Comparison of ENCODE assay signal across 2 cellular contexts in genomic region chr17:53462393-53462811, GRCh38.
TF ChIP-seq lines count a peak whose summit lies in the region.

No MANE protein-coding gene starts in this region.

TF ChIP-seq in liver, 16 proteins besides CTCF, POLR2A, EP300 and RAD21:
- TF ChIP-seq JUND (IDR thresholded peaks at IDR 0.05): peak; percentile 52 to 64
- peak; percentile 20 for TF ChIP-seq ATF3 (IDR thresholded peaks at IDR 0.05)
- no peak for TF ChIP-seq HNF4A (conservative IDR thresholded peaks at IDR 0.05)
- TF ChIP-seq, protein P1, sequence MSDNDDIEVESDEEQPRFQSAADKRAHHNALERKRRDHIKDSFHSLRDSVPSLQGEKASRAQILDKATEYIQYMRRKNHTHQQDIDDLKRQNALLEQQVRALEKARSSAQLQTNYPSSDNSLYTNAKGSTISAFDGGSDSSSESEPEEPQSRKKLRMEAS (IDR thresholded peaks at IDR 0.05): no peak
- TF ChIP-seq TAF1 (conservative IDR thresholded peaks at IDR 0.05): no peak
- TF ChIP-seq FOXA1 (IDR thresholded peaks at IDR 0.05): no peak
- TF ChIP-seq, protein P2, sequence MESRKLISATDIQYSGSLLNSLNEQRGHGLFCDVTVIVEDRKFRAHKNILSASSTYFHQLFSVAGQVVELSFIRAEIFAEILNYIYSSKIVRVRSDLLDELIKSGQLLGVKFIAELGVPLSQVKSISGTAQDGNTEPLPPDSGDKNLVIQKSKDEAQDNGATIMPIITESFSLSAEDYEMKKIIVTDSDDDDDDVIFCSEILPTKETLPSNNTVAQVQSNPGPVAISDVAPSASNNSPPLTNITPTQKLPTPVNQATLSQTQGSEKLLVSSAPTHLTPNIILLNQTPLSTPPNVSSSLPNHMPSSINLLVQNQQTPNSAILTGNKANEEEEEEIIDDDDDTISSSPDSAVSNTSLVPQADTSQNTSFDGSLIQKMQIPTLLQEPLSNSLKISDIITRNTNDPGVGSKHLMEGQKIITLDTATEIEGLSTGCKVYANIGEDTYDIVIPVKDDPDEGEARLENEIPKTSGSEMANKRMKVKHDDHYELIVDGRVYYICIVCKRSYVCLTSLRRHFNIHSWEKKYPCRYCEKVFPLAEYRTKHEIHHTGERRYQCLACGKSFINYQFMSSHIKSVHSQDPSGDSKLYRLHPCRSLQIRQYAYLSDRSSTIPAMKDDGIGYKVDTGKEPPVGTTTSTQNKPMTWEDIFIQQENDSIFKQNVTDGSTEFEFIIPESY (IDR thresholded peaks at IDR 0.05): no peak
- TF ChIP-seq NR2F2 (IDR thresholded peaks at IDR 0.05): no peak
- TF ChIP-seq FOXA2 (IDR thresholded peaks at IDR 0.05): no peak
- TF ChIP-seq YY1 (IDR thresholded peaks at IDR 0.05): no peak
- TF ChIP-seq RXRA (IDR thresholded peaks at IDR 0.05): peak in 1 of 2 donors; percentile 28
- TF ChIP-seq EGR1 (IDR thresholded peaks at IDR 0.05; ENCODE audit: low read depth in 2 of 2): no peak
- no peak for TF ChIP-seq GABPA (IDR thresholded peaks at IDR 0.05 in 1 of 2, conservative IDR thresholded peaks at IDR 0.05 in 1 of 2)

TF ChIP-seq in HepG2, 621 proteins besides CTCF, POLR2A, EP300 and RAD21:
- TF ChIP-seq, protein P3, sequence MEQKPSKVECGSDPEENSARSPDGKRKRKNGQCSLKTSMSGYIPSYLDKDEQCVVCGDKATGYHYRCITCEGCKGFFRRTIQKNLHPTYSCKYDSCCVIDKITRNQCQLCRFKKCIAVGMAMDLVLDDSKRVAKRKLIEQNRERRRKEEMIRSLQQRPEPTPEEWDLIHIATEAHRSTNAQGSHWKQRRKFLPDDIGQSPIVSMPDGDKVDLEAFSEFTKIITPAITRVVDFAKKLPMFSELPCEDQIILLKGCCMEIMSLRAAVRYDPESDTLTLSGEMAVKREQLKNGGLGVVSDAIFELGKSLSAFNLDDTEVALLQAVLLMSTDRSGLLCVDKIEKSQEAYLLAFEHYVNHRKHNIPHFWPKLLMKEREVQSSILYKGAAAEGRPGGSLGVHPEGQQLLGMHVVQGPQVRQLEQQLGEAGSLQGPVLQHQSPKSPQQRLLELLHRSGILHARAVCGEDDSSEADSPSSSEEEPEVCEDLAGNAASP (CRISPR knock-in tag; IDR thresholded peaks at IDR 0.05; ENCODE audit: borderline replicate concordance): no peak
- no peak for TF ChIP-seq ATF5 (CRISPR knock-in tag; IDR thresholded peaks at IDR 0.05; ENCODE audit: low read depth)
- no peak for TF ChIP-seq NR2F1 (CRISPR knock-in tag; IDR thresholded peaks at IDR 0.05)
- no peak for TF ChIP-seq FOXK1 (CRISPR knock-in tag; IDR thresholded peaks at IDR 0.05; ENCODE audit: borderline replicate concordance, low read depth)
- TF ChIP-seq, protein P4, sequence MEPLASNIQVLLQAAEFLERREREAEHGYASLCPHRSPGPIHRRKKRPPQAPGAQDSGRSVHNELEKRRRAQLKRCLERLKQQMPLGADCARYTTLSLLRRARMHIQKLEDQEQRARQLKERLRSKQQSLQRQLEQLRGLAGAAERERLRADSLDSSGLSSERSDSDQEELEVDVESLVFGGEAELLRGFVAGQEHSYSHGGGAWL (CRISPR knock-in tag; IDR thresholded peaks at IDR 0.05): no peak
- no peak for TF ChIP-seq TAF1 (CRISPR knock-in tag; IDR thresholded peaks at IDR 0.05)
- TF ChIP-seq ZNF510 (CRISPR knock-in tag; IDR thresholded peaks at IDR 0.05; ENCODE audit: low read depth): no peak
- no peak for TF ChIP-seq GABPB1 (CRISPR knock-in tag; IDR thresholded peaks at IDR 0.05)
- TF ChIP-seq ZNF274 (CRISPR knock-in tag; IDR thresholded peaks at IDR 0.05): no peak
- no peak for TF ChIP-seq RBM22 (optimal IDR thresholded peaks at IDR 0.05; ENCODE audit: low read length)
- no peak for TF ChIP-seq MED13 (CRISPR knock-in tag; IDR thresholded peaks at IDR 0.05)
- no peak for TF ChIP-seq ZNF674 (CRISPR knock-in tag; IDR thresholded peaks at IDR 0.05; ENCODE audit: low read depth)
- TF ChIP-seq PITX1 (CRISPR knock-in tag; IDR thresholded peaks at IDR 0.05): no peak
- no peak for TF ChIP-seq ZNF263 (CRISPR knock-in tag; IDR thresholded peaks at IDR 0.05)
- TF ChIP-seq ZNF788 (CRISPR knock-in tag; IDR thresholded peaks at IDR 0.05; ENCODE audit: borderline replicate concordance): no peak
